8 cellular contexts compared by ENCODE assay signal in genomic region chr2:232697059-232697806, GRCh38. TPM values are rescaled to one million over a fixed set of nuclear protein-coding genes. Genes with fewer than 3 reads are reported as not detected.
DNase-seq lines count a peak whose midpoint lies in the region; ATAC-seq, FAIRE-seq and TF ChIP-seq lines count a peak whose summit lies in the region.

Gene GIGYF2, plus strand, starts transcription at chr2:232697331. Its CDS starts 37,867 bp downstream, at chr2:232735198.

- 0 out of 2 replicates have a peak, but pooled peaks cover 3% of the 10 kb centered on the region for H3K9me3 Mint-ChIP-seq in WTC11

- CTCF ChIA-PET in WTC11 (lab: Charles Lee), result interaction anchor here (0.9 to 1.0 kb wide), 2 partner anchors 10 to 12 kb away, joined by 3 to 5 read pairs; no protein-coding TSS in a partner anchor

- H3K27ac Mint-ChIP-seq in WTC11, result peak within 1 kb of the TSS; percentile 78

- peaks cover 33% of the 10 kb centered on the region for H3K4me1 Mint-ChIP-seq in WTC11

- H3K36me3 Mint-ChIP-seq in WTC11, result peaks cover 7% of the 10 kb centered on the region; the same call in 1 of the 2 replicates

- peak; percentile 79 for ATAC-seq in GM19023 (IDR thresholded peaks at IDR 0.05; ENCODE audit: unreplicated experiment)
- peak; percentile 83 for ATAC-seq in HG03196 (IDR thresholded peaks at IDR 0.05; ENCODE audit: unreplicated experiment)
- peak; percentile 93 for ATAC-seq in WTC11

- peak within 1 kb of the TSS; percentile 82 to 95 for H3K27ac ChIP-seq in small intestine (ENCODE audit: low read depth in 1 of 2, low read length in 1 of 2)

- no peaks in the 10 kb centered on the region for H3K9me3 ChIP-seq in small intestine (ENCODE audit: control insufficient read depth, low read depth)

- no peaks in the 10 kb centered on the region for H3K27me3 Mint-ChIP-seq in WTC11 (ENCODE audit: low read depth)

- TF ChIP-seq CTCF in WTC11 (IDR thresholded peaks at IDR 0.05), result no peak
- TF ChIP-seq CTCF in bronchial epithelial cell (IDR thresholded peaks at IDR 0.05; ENCODE audit: insufficient read depth, low read length, severe bottlenecking), result no peak

- H3K4me3 Mint-ChIP-seq in WTC11, result peak within 1 kb of the TSS; percentile 98

- DNase-seq in AG08396 (ENCODE audit: low spot score) (peak; percentile 98), NCI-H345 (lab: John Stamatoyannopoulos, UW) (peak; percentile 96), WTC11 (ENCODE audit: low spot score) (peak; percentile 98), bronchial epithelial cell (ENCODE audit: low read depth) (peak; percentile 87), iPS-NIHi11 (ENCODE audit: low spot score) (peak; percentile 100), small intestine (peak; percentile 96)

- POLR2A ChIA-PET in WTC11 (lab: Charles Lee), result no interaction called here

- FAIRE-seq in bronchial epithelial cell (lab: Jason Lieb, UNC) (no peak), small intestine (lab: Jason Lieb, UNC) (no peak)

- H3K4me3 ChIP-seq in bronchial epithelial cell (ENCODE audit: low read depth, low read length) (peak within 1 kb of the TSS; percentile 96), small intestine (ENCODE audit: low read depth in 1 of 2, low read length in 2 of 2) (peak within 1 kb of the TSS; percentile 86 to 93)

- H3K36me3 ChIP-seq in bronchial epithelial cell (ENCODE audit: control insufficient read depth, insufficient read depth, low read length) (no peaks in the 10 kb centered on the region), small intestine (ENCODE audit: control insufficient read depth in 2 of 2, insufficient read depth in 2 of 2, low read length in 2 of 2) (no peaks in the 10 kb centered on the region)

- no peaks in the 10 kb centered on the region for H3K27me3 ChIP-seq in bronchial epithelial cell (ENCODE audit: control insufficient read depth, insufficient read depth, low read length)
- no peaks in the 10 kb centered on the region for H3K27me3 ChIP-seq in small intestine (ENCODE audit: control insufficient read depth in 2 of 2, insufficient read depth in 2 of 2, low read length in 2 of 2)

- peaks cover 7% of the 10 kb centered on the region in 2 donors for H3K4me1 ChIP-seq in small intestine (ENCODE audit: control insufficient read depth in 2 of 2, insufficient read depth in 1 of 2, low read depth in 1 of 2, low read length in 1 of 2)

- 0% methylated on average over 41 to 71 of the region's 71 CpGs for WGBS in small intestine, 3 donors

TF ChIP-seq in WTC11, 78 proteins besides CTCF, POLR2A, EP300 and RAD21 (continues in another document):
- TF ChIP-seq ZNF671 (CRISPR knock-in tag; IDR thresholded peaks at IDR 0.05) (no peak), NFE2L1 (CRISPR knock-in tag; IDR thresholded peaks at IDR 0.05) (peak; percentile 64; the same call in 1 of the 2 replicates), AR (CRISPR knock-in tag; IDR thresholded peaks at IDR 0.05) (no peak), PRRX2 (CRISPR knock-in tag; IDR thresholded peaks at IDR 0.05) (no peak), SP1 (CRISPR knock-in tag; conservative IDR thresholded peaks at IDR 0.05) (peak; percentile 89), ZNF317 (CRISPR knock-in tag; IDR thresholded peaks at IDR 0.05; ENCODE audit: borderline replicate concordance, low read depth) (no peak), GTF2I (CRISPR knock-in tag; conservative IDR thresholded peaks at IDR 0.05) (no peak), GRHL2 (CRISPR knock-in tag; IDR thresholded peaks at IDR 0.05; ENCODE audit: insufficient replicate concordance, severe bottlenecking) (no peak), MXD4 (CRISPR knock-in tag; IDR thresholded peaks at IDR 0.05; ENCODE audit: borderline replicate concordance) (no peak), PREB (CRISPR knock-in tag; IDR thresholded peaks at IDR 0.05; ENCODE audit: borderline replicate concordance) (no peak), ATF6 (CRISPR knock-in tag; IDR thresholded peaks at IDR 0.05) (no peak), STAT6 (CRISPR knock-in tag; conservative IDR thresholded peaks at IDR 0.05; ENCODE audit: low read depth) (no peak), ATF3 (CRISPR knock-in tag; conservative IDR thresholded peaks at IDR 0.05) (no peak), CDX4 (CRISPR knock-in tag; IDR thresholded peaks at IDR 0.05; ENCODE audit: borderline replicate concordance) (no peak), USF1 (CRISPR knock-in tag; IDR thresholded peaks at IDR 0.05) (peak; percentile 90)

RNA-seq across cellular contexts. Expression of gene GIGYF2, which starts in this region (rescaled TPM):
- total RNA-seq in WTC11 (2021) (49.3 to 53.1 TPM (median 52.0 TPM) in 3 replicates), bronchial epithelial cell (44.0 and 57.0 TPM in 2 replicates)
- 10 to 100 TPM; 12.7 to 20.1 (median 19.7) TPM for polyA plus RNA-seq in small intestine

Comparison
In these comparisons a context has a peak if more than half of its experiments do, and no peak if none do; other contexts are left out.
1. Peak in every context shown above with its lines: DNase-seq, ATAC-seq, H3K4me3 ChIP-seq and H3K27ac ChIP-seq.